In genomic region chr16:68288252-68288650, GRCh38 we compare ENCODE assay signal across 13 cellular contexts. TPM values are rescaled to one million over a fixed set of nuclear protein-coding genes. Genes with fewer than 3 reads are reported as not detected.
DNase-seq lines count a peak whose midpoint lies in the region; ATAC-seq, FAIRE-seq and TF ChIP-seq lines count a peak whose summit lies in the region.
"Had no signal": no experiment of that assay in that cellular context is flagged by ENCODE, and none has a peak within 500 bp of the region (broad histone marks: within the 10 kb centered on the region; RNA-seq: fewer than 3 reads in every experiment).

No MANE protein-coding gene starts in this region.

- no peak for DNase-seq in activated T-cell treated with anti-CD3 and anti-CD28 coated beads, Interleukin-2, amount 50 U/mL, for 24 hours
- DNase-seq in activated T-cell treated with anti-CD3 and anti-CD28 coated beads, Interleukin-2, amount 50 U/mL, for 4 hours = no peak
- DNase-seq in adrenal gland (no peak), lung (ENCODE audit: low spot score) (no peak), thyroid gland (no peak), mucosa of descending colon (no peak), frontal cortex (ENCODE audit: low spot score in 2 of 2) (no peak)
- DNase-seq: activated CD4-positive, alpha-beta T cell treated with anti-CD3 and anti-CD28 coated beads, Interleukin-2, amount 50 U/mL, for 4 hours; NCI-H1105 treated with DMSO at 0.1 percent for 48 hours; NCI-H774 had no signal

- H3K27ac ChIP-seq in adrenal gland = peak overlapping the region in 4 of 5 donors; percentile 17 to 91 (median 72)
- H3K27ac ChIP-seq in lung (ENCODE audit: low read depth in 1 of 2, low read length in 1 of 2) = peak overlapping the region; percentile 21 to 64
- H3K27ac ChIP-seq in thyroid gland = peak overlapping the region in 2 of 3 donors; percentile 27 to 60

- peaks cover 26 to 55% of the 10 kb centered on the region in 2 donors for H3K4me1 ChIP-seq in adrenal gland (replicated peaks in 1 of 2)
- peaks cover 26 to 32% of the 10 kb centered on the region in 2 donors for H3K4me1 ChIP-seq in lung (ENCODE audit: control insufficient read depth in 2 of 2, insufficient read depth in 2 of 2, low read length in 2 of 2)
- peaks cover 4 to 58% of the 10 kb centered on the region in 2 donors for H3K4me1 ChIP-seq in thyroid gland
- H3K4me1 ChIP-seq in mucosa of descending colon (ENCODE audit: low read depth) = peaks cover 12% of the 10 kb centered on the region

- no peaks in the 10 kb centered on the region for H3K27me3 ChIP-seq in adrenal gland
- H3K27me3 ChIP-seq in lung (ENCODE audit: control insufficient read depth, insufficient read depth) = no peaks in the 10 kb centered on the region
- no peaks in the 10 kb centered on the region for H3K27me3 ChIP-seq in thyroid gland

- H3K4me3 ChIP-seq in adrenal gland (no peak overlapping the region), lung (no peak overlapping the region), thyroid gland (replicated peaks in 1 of 3) (no peak overlapping the region), mucosa of descending colon (no peak overlapping the region)

- H3K4me3 Mint-ChIP-seq in activated T-cell treated with anti-CD3 and anti-CD28 coated beads, Interleukin-2, amount 50 U/mL, for 24 hours = peak overlapping the region; percentile 40
- no peak overlapping the region for H3K4me3 Mint-ChIP-seq in activated T-cell treated with anti-CD3 and anti-CD28 coated beads, Interleukin-2, amount 50 U/mL, for 4 hours
- H3K4me3 Mint-ChIP-seq: neural crest cell had no signal

- H3K36me3 Mint-ChIP-seq in activated T-cell treated with anti-CD3 and anti-CD28 coated beads, Interleukin-2, amount 50 U/mL, for 24 hours (ENCODE audit: low read depth) = peaks cover 90% of the 10 kb centered on the region
- peaks cover 57% of the 10 kb centered on the region for H3K36me3 Mint-ChIP-seq in activated T-cell treated with anti-CD3 and anti-CD28 coated beads, Interleukin-2, amount 50 U/mL, for 4 hours (ENCODE audit: insufficient read depth)

- WGBS in adrenal gland, 4 donors = 86 to 100% (median 92%) methylated on average over 1 of the region's 1 CpG
- WGBS in lung, 2 donors = 83 to 91% methylated on average over 1 of the region's 1 CpG
- whole genome bisulfite sequencing in thyroid gland, 2 donors = 80 to 88% methylated on average over 1 of the region's 1 CpG

- peak overlapping the region; percentile 92 for H3K27ac Mint-ChIP-seq in activated T-cell treated with anti-CD3 and anti-CD28 coated beads, Interleukin-2, amount 50 U/mL, for 24 hours

- H3K36me3 ChIP-seq in adrenal gland (replicated peaks in 1 of 2) = peaks cover 0 to 35% of the 10 kb centered on the region in 2 donors
- peaks cover 11 to 20% of the 10 kb centered on the region in 2 donors for H3K36me3 ChIP-seq in lung (ENCODE audit: control insufficient read depth in 2 of 2, insufficient read depth in 2 of 2, low read length in 2 of 2)
- peaks cover 32 to 35% of the 10 kb centered on the region in 2 donors for H3K36me3 ChIP-seq in thyroid gland
- H3K36me3 ChIP-seq in mucosa of descending colon (ENCODE audit: low read depth) = no peaks in the 10 kb centered on the region

- H3K4me1 Mint-ChIP-seq in activated T-cell treated with anti-CD3 and anti-CD28 coated beads, Interleukin-2, amount 50 U/mL, for 24 hours (ENCODE audit: low read depth) = peaks cover 93% of the 10 kb centered on the region
- H3K4me1 Mint-ChIP-seq in activated T-cell treated with anti-CD3 and anti-CD28 coated beads, Interleukin-2, amount 50 U/mL, for 4 hours (ENCODE audit: low read depth) = peaks cover 95% of the 10 kb centered on the region
- H3K4me1 Mint-ChIP-seq: neural crest cell had no signal

- FAIRE-seq in frontal cortex (lab: Jason Lieb, UNC) = no peak
- FAIRE-seq: bronchial epithelial cell had no signal

- H3K27me3 Mint-ChIP-seq in activated T-cell treated with anti-CD3 and anti-CD28 coated beads, Interleukin-2, amount 50 U/mL, for 24 hours = no peaks in the 10 kb centered on the region
- H3K27me3 Mint-ChIP-seq in activated T-cell treated with anti-CD3 and anti-CD28 coated beads, Interleukin-2, amount 50 U/mL, for 4 hours (ENCODE audit: low read depth) = no peaks in the 10 kb centered on the region

- ATAC-seq in activated T-cell treated with anti-CD3 and anti-CD28 coated beads, Interleukin-2, amount 50 U/mL, for 4 hours = no peak
- ATAC-seq in lung (ENCODE audit: insufficient read depth, low FRiP score) (no peak), HG02610 (IDR thresholded peaks at IDR 0.05; ENCODE audit: unreplicated experiment) (no peak), mucosa of descending colon (no peak)

- intact Hi-C loops in adrenal gland (cut with DNase I) = no loop called here
- intact Hi-C loops in thyroid gland (cut with DNase I) = no loop called here
- intact Hi-C loops in mucosa of descending colon (cut with DNase I, micrococcal nuclease) = no loop called here

- no peak for TF ChIP-seq POLR2A in adrenal gland (IDR thresholded peaks at IDR 0.05)
- TF ChIP-seq POLR2A in thyroid gland (IDR thresholded peaks at IDR 0.05) = no peak

- H3K9me3 Mint-ChIP-seq in activated T-cell treated with anti-CD3 and anti-CD28 coated beads, Interleukin-2, amount 50 U/mL, for 24 hours = no peaks in the 10 kb centered on the region
- H3K9me3 Mint-ChIP-seq in activated T-cell treated with anti-CD3 and anti-CD28 coated beads, Interleukin-2, amount 50 U/mL, for 4 hours = no peaks in the 10 kb centered on the region
- H3K9me3 Mint-ChIP-seq: neural crest cell had no signal

- TF ChIP-seq CTCF in adrenal gland (IDR thresholded peaks at IDR 0.05) (no peak), lung (IDR thresholded peaks at IDR 0.05; ENCODE audit: control extremely low read depth, extremely low read depth) (no peak), thyroid gland (IDR thresholded peaks at IDR 0.05) (no peak), mucosa of descending colon (IDR thresholded peaks at IDR 0.05) (no peak)

- H3K9me3 ChIP-seq in adrenal gland (replicated peaks in 1 of 3) (no peaks in the 10 kb centered on the region), lung (ENCODE audit: control insufficient read depth in 2 of 2, insufficient read depth in 1 of 2, low read length in 1 of 2) (peaks cover 0 to 1% of the 10 kb centered on the region in 2 donors), thyroid gland (no peaks in the 10 kb centered on the region), mucosa of descending colon (no peaks in the 10 kb centered on the region)

RNA-seq across cellular contexts. Expression of gene SLC7A6OS, which starts 22.5 kb away (rescaled TPM):
- 10 to 100 TPM; 19.0 to 27.6 (median 21.5) TPM for total RNA-seq in activated T-cell treated with anti-CD3 and anti-CD28 coated beads, Interleukin-2, amount 50 U/mL, for 4 hours
- 10 to 100 TPM in 7 of 8 donors, 1 to 10 TPM in 1; 9.4 to 17.8 (median 13.8) TPM for total RNA-seq in adrenal gland
- 10 to 100 TPM in 1 of 3 donors, 1 to 10 TPM in 2; 5.7 to 14.6 (median 8.4) TPM for polyA plus RNA-seq in adrenal gland
- 10 to 100 TPM; 17.3 to 18.9 TPM for total RNA-seq in lung
- polyA plus RNA-seq in lung = 1 to 10 TPM; 6.3 to 6.6 TPM
- 10 to 100 TPM; 13.4 to 25.8 (median 18.7) TPM for total RNA-seq in thyroid gland
- total RNA-seq in mucosa of descending colon = 10 to 100 TPM; 16.2 to 22.0 (median 18.4) TPM
- 11.4 TPM for total RNA-seq in frontal cortex

RNA-seq across cellular contexts. Expression of gene PRMT7, which starts 22.6 kb away (rescaled TPM):
- 10 to 100 TPM; 60.3 to 66.8 (median 63.0) TPM for total RNA-seq in activated T-cell treated with anti-CD3 and anti-CD28 coated beads, Interleukin-2, amount 50 U/mL, for 4 hours
- total RNA-seq in adrenal gland = 10 to 100 TPM; 30.0 to 52.1 (median 39.9) TPM
- 100 to 1,000 TPM in 2 of 3 donors, 10 to 100 TPM in 1; 45.3 to 141 (median 111) TPM for polyA plus RNA-seq in adrenal gland
- total RNA-seq in lung = 10 to 100 TPM; 38.6 to 55.5 TPM
- polyA plus RNA-seq in lung = 10 to 100 TPM; 20.3 to 38.3 TPM
- 10 to 100 TPM; 41.7 to 57.0 (median 46.9) TPM for total RNA-seq in thyroid gland
- 10 to 100 TPM; 31.0 to 42.2 (median 41.0) TPM for total RNA-seq in mucosa of descending colon
- 39.5 TPM for total RNA-seq in frontal cortex

RNA-seq across cellular contexts. Expression of gene SLC7A6, which starts 23.9 kb away (rescaled TPM):
- 100 to 1,000 TPM in 2 of 3 donors, 10 to 100 TPM in 1; 91.3 to 103 (median 103) TPM for total RNA-seq in activated T-cell treated with anti-CD3 and anti-CD28 coated beads, Interleukin-2, amount 50 U/mL, for 4 hours
- total RNA-seq in adrenal gland (10 to 100 TPM; 17.0 to 54.7 (median 25.0) TPM), lung (10 to 100 TPM; 25.8 to 36.2 TPM), thyroid gland (100 to 1,000 TPM in 1 of 4 donors, 10 to 100 TPM in 3; 73.1 to 116 (median 85.7) TPM), mucosa of descending colon (10 to 100 TPM; 35.0 to 41.4 (median 37.2) TPM), frontal cortex (17.1 TPM)
- polyA plus RNA-seq in adrenal gland (10 to 100 TPM; 14.8 to 22.2 (median 19.6) TPM), lung (10 to 100 TPM in 1 of 2 donors, 1 to 10 TPM in 1; 8.9 to 14.2 TPM)

RNA-seq across cellular contexts. Expression of gene PLA2G15, which starts 43.1 kb away (rescaled TPM):
- 10 to 100 TPM in 1 of 3 donors, 1 to 10 TPM in 2; 7.4 to 11.0 (median 7.9) TPM for total RNA-seq in activated T-cell treated with anti-CD3 and anti-CD28 coated beads, Interleukin-2, amount 50 U/mL, for 4 hours
- 10 to 100 TPM; 13.4 to 37.1 (median 28.8) TPM for total RNA-seq in adrenal gland
- polyA plus RNA-seq in adrenal gland = 10 to 100 TPM in 2 of 3 donors, 1 to 10 TPM in 1; 6.0 to 18.2 (median 13.6) TPM
- 10 to 100 TPM; 15.6 to 42.4 TPM for total RNA-seq in lung
- polyA plus RNA-seq in lung = 10 to 100 TPM; 11.0 to 23.7 TPM
- 10 to 100 TPM; 20.8 to 40.3 (median 38.4) TPM for total RNA-seq in thyroid gland
- total RNA-seq in mucosa of descending colon = 10 to 100 TPM; 13.2 to 14.2 (median 13.5) TPM
- total RNA-seq in frontal cortex = 18.3 TPM

RNA-seq across cellular contexts. Expression of gene ESRP2, which starts 52.3 kb away (rescaled TPM):
- total RNA-seq in activated T-cell treated with anti-CD3 and anti-CD28 coated beads, Interleukin-2, amount 50 U/mL, for 4 hours = 1 to 10 TPM in 1 of 3 donors, under 1 TPM in 2; 0.53 to 1.3 (median 0.68) TPM
- total RNA-seq in adrenal gland = 1 to 10 TPM in 3 of 8 donors, under 1 TPM in 5; 0.13 to 2.2 (median 0.72) TPM
- polyA plus RNA-seq in adrenal gland = under 1 TPM; 0.31 to 0.97 (median 0.37) TPM
- total RNA-seq in lung = 10 to 100 TPM; 43.8 to 65.5 TPM
- 10 to 100 TPM; 22.5 to 34.8 TPM for polyA plus RNA-seq in lung
- 10 to 100 TPM; 42.9 to 86.9 (median 50.5) TPM for total RNA-seq in thyroid gland
- total RNA-seq in mucosa of descending colon = 100 to 1,000 TPM in 1 of 3 donors, 10 to 100 TPM in 2; 46.6 to 125 (median 94.5) TPM
- not detected for total RNA-seq in frontal cortex
